In genomic region chr19:18013621-18014111, GRCh38 we compare ENCODE assay signal across 1 cellular context.
TF ChIP-seq lines count a peak whose summit lies in the region.

No MANE protein-coding gene starts in this region.

TF ChIP-seq in HepG2, 621 proteins besides CTCF, POLR2A, EP300 and RAD21 (continued from another document and continues in another):
- TF ChIP-seq ATF4 (CRISPR knock-in tag; IDR thresholded peaks at IDR 0.05) = peak in 1 of 2 experiments; percentile 91; a peak in 2 of 4 replicates
- TF ChIP-seq MTERF4 (CRISPR knock-in tag; IDR thresholded peaks at IDR 0.05) = peak; percentile 71; the same call in 1 of the 2 replicates
- TF ChIP-seq ZNF563 (CRISPR knock-in tag; IDR thresholded peaks at IDR 0.05) = 0 out of 2 replicates have a peak, but pooled peaks have one; percentile 31
- peak in 1 of 2 experiments; percentile 85; a peak in 2 of 4 replicates for TF ChIP-seq KLF16 (CRISPR knock-in tag; IDR thresholded peaks at IDR 0.05)
- TF ChIP-seq ARNTL (CRISPR knock-in tag; IDR thresholded peaks at IDR 0.05) = peak; percentile 66
- TF ChIP-seq ZNF580 (CRISPR knock-in tag; IDR thresholded peaks at IDR 0.05; ENCODE audit: borderline replicate concordance, low read depth) = peak; percentile 66; the same call in 1 of the 2 replicates
- TF ChIP-seq RFXAP (CRISPR knock-in tag; IDR thresholded peaks at IDR 0.05; ENCODE audit: borderline replicate concordance) = peak; percentile 26; the same call in 1 of the 2 replicates
- TF ChIP-seq, protein P1, sequence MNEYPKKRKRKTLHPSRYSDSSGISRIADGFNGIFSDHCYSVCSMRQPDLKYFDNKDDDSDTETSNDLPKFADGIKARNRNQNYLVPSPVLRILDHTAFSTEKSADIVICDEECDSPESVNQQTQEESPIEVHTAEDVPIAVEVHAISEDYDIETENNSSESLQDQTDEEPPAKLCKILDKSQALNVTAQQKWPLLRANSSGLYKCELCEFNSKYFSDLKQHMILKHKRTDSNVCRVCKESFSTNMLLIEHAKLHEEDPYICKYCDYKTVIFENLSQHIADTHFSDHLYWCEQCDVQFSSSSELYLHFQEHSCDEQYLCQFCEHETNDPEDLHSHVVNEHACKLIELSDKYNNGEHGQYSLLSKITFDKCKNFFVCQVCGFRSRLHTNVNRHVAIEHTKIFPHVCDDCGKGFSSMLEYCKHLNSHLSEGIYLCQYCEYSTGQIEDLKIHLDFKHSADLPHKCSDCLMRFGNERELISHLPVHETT (CRISPR knock-in tag; conservative IDR thresholded peaks at IDR 0.05) = 0 out of 2 replicates have a peak, but pooled peaks have one; percentile 24
- peak; percentile 69; the same call in 1 of the 2 replicates for TF ChIP-seq ZNF878 (CRISPR knock-in tag; IDR thresholded peaks at IDR 0.05)
- peak; percentile 38; the same call in 1 of the 2 replicates for TF ChIP-seq ZNF335 (CRISPR knock-in tag; IDR thresholded peaks at IDR 0.05)
- TF ChIP-seq, protein P2, sequence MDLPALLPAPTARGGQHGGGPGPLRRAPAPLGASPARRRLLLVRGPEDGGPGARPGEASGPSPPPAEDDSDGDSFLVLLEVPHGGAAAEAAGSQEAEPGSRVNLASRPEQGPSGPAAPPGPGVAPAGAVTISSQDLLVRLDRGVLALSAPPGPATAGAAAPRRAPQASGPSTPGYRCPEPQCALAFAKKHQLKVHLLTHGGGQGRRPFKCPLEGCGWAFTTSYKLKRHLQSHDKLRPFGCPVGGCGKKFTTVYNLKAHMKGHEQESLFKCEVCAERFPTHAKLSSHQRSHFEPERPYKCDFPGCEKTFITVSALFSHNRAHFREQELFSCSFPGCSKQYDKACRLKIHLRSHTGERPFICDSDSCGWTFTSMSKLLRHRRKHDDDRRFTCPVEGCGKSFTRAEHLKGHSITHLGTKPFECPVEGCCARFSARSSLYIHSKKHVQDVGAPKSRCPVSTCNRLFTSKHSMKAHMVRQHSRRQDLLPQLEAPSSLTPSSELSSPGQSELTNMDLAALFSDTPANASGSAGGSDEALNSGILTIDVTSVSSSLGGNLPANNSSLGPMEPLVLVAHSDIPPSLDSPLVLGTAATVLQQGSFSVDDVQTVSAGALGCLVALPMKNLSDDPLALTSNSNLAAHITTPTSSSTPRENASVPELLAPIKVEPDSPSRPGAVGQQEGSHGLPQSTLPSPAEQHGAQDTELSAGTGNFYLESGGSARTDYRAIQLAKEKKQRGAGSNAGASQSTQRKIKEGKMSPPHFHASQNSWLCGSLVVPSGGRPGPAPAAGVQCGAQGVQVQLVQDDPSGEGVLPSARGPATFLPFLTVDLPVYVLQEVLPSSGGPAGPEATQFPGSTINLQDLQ (CRISPR knock-in tag; IDR thresholded peaks at IDR 0.05) = no peak
- peak; percentile 91 for TF ChIP-seq GATAD2A (CRISPR knock-in tag; IDR thresholded peaks at IDR 0.05)
- TF ChIP-seq CREB1 (IDR thresholded peaks at IDR 0.05) = peak; percentile 87
- TF ChIP-seq CREB1 (CRISPR knock-in tag; IDR thresholded peaks at IDR 0.05) = peak; percentile 56
- 0 out of 2 replicates have a peak, but pooled peaks have one; percentile 22 for TF ChIP-seq ZMAT3 (CRISPR knock-in tag; conservative IDR thresholded peaks at IDR 0.05)
- no peak for TF ChIP-seq ZNF124 (CRISPR knock-in tag; IDR thresholded peaks at IDR 0.05)
- TF ChIP-seq, protein P3, sequence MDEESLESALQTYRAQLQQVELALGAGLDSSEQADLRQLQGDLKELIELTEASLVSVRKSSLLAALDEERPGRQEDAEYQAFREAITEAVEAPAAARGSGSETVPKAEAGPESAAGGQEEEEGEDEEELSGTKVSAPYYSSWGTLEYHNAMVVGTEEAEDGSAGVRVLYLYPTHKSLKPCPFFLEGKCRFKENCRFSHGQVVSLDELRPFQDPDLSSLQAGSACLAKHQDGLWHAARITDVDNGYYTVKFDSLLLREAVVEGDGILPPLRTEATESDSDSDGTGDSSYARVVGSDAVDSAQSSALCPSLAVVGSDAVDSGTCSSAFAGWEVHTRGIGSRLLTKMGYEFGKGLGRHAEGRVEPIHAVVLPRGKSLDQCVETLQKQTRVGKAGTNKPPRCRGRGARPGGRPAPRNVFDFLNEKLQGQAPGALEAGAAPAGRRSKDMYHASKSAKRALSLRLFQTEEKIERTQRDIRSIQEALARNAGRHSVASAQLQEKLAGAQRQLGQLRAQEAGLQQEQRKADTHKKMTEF (CRISPR knock-in tag; IDR thresholded peaks at IDR 0.05) = peak; percentile 78
- TF ChIP-seq KDM1A (CRISPR knock-in tag; IDR thresholded peaks at IDR 0.05) = 0 out of 2 replicates have a peak, but pooled peaks have one; percentile 20
- peak; percentile 55 for TF ChIP-seq SKI (IDR thresholded peaks at IDR 0.05; ENCODE audit: partially characterized antibody)
- peak; percentile 58; the same call in 1 of the 2 replicates for TF ChIP-seq NCOR1 (IDR thresholded peaks at IDR 0.05; ENCODE audit: borderline replicate concordance, low read length)
- TF ChIP-seq ATRX (CRISPR knock-in tag; IDR thresholded peaks at IDR 0.05; ENCODE audit: borderline replicate concordance) = no peak
- TF ChIP-seq ZBTB10 (CRISPR knock-in tag; IDR thresholded peaks at IDR 0.05; ENCODE audit: borderline replicate concordance) = 0 out of 2 replicates have a peak, but pooled peaks have one; percentile 44
- no peak for TF ChIP-seq SIX1 (CRISPR knock-in tag; IDR thresholded peaks at IDR 0.05; ENCODE audit: borderline replicate concordance)
- 0 out of 2 replicates have a peak, but pooled peaks have one; percentile 39 for TF ChIP-seq ZNF501 (CRISPR knock-in tag; IDR thresholded peaks at IDR 0.05)
- peak; percentile 79; the same call in 1 of the 2 replicates for TF ChIP-seq KDM2A (CRISPR knock-in tag; IDR thresholded peaks at IDR 0.05; ENCODE audit: borderline replicate concordance, low read depth)
- TF ChIP-seq CBX5 (CRISPR knock-in tag; IDR thresholded peaks at IDR 0.05; ENCODE audit: borderline replicate concordance) = no peak
- peak; percentile 98 for TF ChIP-seq ATF7 (IDR thresholded peaks at IDR 0.05)
- peak; percentile 97 for TF ChIP-seq ATF7 (CRISPR knock-in tag; IDR thresholded peaks at IDR 0.05)
- TF ChIP-seq CBFB (CRISPR knock-in tag; IDR thresholded peaks at IDR 0.05) = peak; percentile 8; the same call in 1 of the 2 replicates
- peak; percentile 85 for TF ChIP-seq ZMYM3 (CRISPR knock-in tag; IDR thresholded peaks at IDR 0.05)
- peak; percentile 88 for TF ChIP-seq XRCC5 (optimal IDR thresholded peaks at IDR 0.05; ENCODE audit: low read length)
- TF ChIP-seq MIER2 (CRISPR knock-in tag; IDR thresholded peaks at IDR 0.05) = peak; percentile 48; the same call in 1 of the 2 replicates
- peak; percentile 88 to 96 for TF ChIP-seq NR2F1 (CRISPR knock-in tag; IDR thresholded peaks at IDR 0.05)
- no peak for TF ChIP-seq GABPA (IDR thresholded peaks at IDR 0.05; ENCODE audit: low read depth, low read length)
- TF ChIP-seq GABPA (CRISPR knock-in tag; IDR thresholded peaks at IDR 0.05; ENCODE audit: low read depth) = peak; percentile 73
- peak; percentile 29; the same call in 1 of the 2 replicates for TF ChIP-seq ZBTB25 (CRISPR knock-in tag; IDR thresholded peaks at IDR 0.05)
- TF ChIP-seq YEATS2 (CRISPR knock-in tag; IDR thresholded peaks at IDR 0.05; ENCODE audit: borderline replicate concordance) = peak; percentile 57; the same call in 1 of the 2 replicates
- peak; percentile 62; the same call in 1 of the 2 replicates for TF ChIP-seq ZNF441 (CRISPR knock-in tag; IDR thresholded peaks at IDR 0.05; ENCODE audit: borderline replicate concordance)
- TF ChIP-seq, protein P4, sequence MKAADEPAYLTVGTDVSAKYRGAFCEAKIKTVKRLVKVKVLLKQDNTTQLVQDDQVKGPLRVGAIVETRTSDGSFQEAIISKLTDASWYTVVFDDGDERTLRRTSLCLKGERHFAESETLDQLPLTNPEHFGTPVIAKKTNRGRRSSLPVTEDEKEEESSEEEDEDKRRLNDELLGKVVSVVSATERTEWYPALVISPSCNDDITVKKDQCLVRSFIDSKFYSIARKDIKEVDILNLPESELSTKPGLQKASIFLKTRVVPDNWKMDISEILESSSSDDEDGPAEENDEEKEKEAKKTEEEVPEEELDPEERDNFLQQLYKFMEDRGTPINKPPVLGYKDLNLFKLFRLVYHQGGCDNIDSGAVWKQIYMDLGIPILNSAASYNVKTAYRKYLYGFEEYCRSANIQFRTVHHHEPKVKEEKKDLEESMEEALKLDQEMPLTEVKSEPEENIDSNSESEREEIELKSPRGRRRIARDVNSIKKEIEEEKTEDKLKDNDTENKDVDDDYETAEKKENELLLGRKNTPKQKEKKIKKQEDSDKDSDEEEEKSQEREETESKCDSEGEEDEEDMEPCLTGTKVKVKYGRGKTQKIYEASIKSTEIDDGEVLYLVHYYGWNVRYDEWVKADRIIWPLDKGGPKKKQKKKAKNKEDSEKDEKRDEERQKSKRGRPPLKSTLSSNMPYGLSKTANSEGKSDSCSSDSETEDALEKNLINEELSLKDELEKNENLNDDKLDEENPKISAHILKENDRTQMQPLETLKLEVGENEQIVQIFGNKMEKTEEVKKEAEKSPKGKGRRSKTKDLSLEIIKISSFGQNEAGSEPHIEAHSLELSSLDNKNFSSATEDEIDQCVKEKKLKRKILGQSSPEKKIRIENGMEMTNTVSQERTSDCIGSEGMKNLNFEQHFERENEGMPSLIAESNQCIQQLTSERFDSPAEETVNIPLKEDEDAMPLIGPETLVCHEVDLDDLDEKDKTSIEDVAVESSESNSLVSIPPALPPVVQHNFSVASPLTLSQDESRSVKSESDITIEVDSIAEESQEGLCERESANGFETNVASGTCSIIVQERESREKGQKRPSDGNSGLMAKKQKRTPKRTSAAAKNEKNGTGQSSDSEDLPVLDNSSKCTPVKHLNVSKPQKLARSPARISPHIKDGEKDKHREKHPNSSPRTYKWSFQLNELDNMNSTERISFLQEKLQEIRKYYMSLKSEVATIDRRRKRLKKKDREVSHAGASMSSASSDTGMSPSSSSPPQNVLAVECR (CRISPR knock-in tag; IDR thresholded peaks at IDR 0.05; ENCODE audit: borderline replicate concordance) = peak; percentile 70; the same call in 1 of the 2 replicates
- peak; percentile 75 for TF ChIP-seq ZBTB20 (CRISPR knock-in tag; IDR thresholded peaks at IDR 0.05; ENCODE audit: borderline replicate concordance, low read depth)
- TF ChIP-seq, protein P5, sequence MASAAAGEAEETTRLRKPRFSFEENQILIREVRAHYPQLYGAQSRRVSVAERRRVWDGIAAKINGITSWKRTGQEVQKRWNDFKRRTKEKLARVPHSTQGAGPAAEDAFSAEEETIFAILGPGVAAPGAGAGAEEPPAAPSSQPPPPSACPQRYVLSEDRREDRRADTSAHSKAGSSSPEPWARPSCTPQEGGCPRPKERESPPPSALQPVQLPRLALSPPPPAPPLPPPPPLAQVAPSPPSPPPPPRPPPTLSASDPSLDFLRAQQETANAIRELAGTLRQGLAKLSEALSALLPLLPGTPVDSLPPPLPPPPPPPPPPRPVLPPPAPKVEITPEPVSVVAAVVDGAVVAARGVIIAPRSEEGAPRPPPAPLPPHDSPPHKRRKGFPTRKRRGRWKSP (CRISPR knock-in tag; IDR thresholded peaks at IDR 0.05) = peak; percentile 75
- TF ChIP-seq ZNF367 (CRISPR knock-in tag; IDR thresholded peaks at IDR 0.05; ENCODE audit: borderline replicate concordance) = no peak
- peak; percentile 74; the same call in 1 of the 2 replicates for TF ChIP-seq PITX1 (CRISPR knock-in tag; IDR thresholded peaks at IDR 0.05)
- no peak for TF ChIP-seq KLF12 (CRISPR knock-in tag; IDR thresholded peaks at IDR 0.05; ENCODE audit: borderline replicate concordance)
- no peak for TF ChIP-seq FOXP1 (IDR thresholded peaks at IDR 0.05)
- TF ChIP-seq FOXP1 (CRISPR knock-in tag; IDR thresholded peaks at IDR 0.05) = peak; percentile 58
- peak; percentile 41; the same call in 1 of the 2 replicates for TF ChIP-seq ZSCAN9 (CRISPR knock-in tag; IDR thresholded peaks at IDR 0.05; ENCODE audit: borderline replicate concordance)
- TF ChIP-seq MED8 (CRISPR knock-in tag; IDR thresholded peaks at IDR 0.05; ENCODE audit: insufficient replicate concordance) = no peak
- TF ChIP-seq ZBTB7B (CRISPR knock-in tag; IDR thresholded peaks at IDR 0.05) = peak; percentile 83
